8 cellular contexts compared by ENCODE assay signal in the genomic region with DNA sequence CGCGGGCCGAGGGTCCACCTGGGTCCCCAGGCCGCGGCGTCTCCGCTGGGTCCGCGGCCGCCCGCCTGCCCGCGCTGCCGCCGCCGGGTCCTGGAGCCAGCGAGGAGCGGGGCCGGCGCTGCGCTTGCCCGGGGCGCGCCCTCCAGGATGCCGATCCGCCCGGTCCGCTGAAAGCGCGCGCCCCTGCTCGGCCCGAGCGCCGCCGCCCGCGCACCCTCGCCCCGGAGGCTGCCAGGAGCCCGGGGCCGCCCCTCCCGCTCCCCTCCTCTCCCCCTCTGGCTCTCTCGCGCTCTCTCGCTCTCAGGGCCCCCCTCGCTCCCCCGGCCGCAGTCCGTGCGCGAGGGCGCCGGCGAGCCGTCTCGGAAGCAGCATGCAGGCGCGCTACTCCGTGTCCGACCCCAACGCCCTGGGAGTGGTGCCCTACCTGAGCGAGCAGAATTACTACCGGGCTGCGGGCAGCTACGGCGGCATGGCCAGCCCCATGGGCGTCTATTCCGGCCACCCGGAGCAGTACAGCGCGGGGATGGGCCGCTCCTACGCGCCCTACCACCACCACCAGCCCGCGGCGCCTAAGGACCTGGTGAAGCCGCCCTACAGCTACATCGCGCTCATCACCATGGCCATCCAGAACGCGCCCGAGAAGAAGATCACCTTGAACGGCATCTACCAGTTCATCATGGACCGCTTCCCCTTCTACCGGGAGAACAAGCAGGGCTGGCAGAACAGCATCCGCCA. TPM values are rescaled to one million over a fixed set of nuclear protein-coding genes. Genes with fewer than 3 reads are reported as not detected.
DNase-seq lines count a peak whose midpoint lies in the region; ATAC-seq and TF ChIP-seq lines count a peak whose summit lies in the region.

No MANE protein-coding gene starts in this region.

- peak overlapping the region; percentile 81 for H3K4me3 ChIP-seq in adipocyte (ENCODE audit: low read length)
- H3K4me3 ChIP-seq in right atrium auricular region = peak overlapping the region; percentile 53 to 59
- H3K4me3 ChIP-seq in skeletal muscle tissue (ENCODE audit: low read length in 3 of 3) = peak overlapping the region in 2 of 3 donors; percentile 43 to 45

- H3K9me3 ChIP-seq in adipocyte (ENCODE audit: control insufficient read depth, low read length) (no peaks in the 10 kb centered on the region), right atrium auricular region (no peaks in the 10 kb centered on the region), skeletal muscle tissue (ENCODE audit: control insufficient read depth in 3 of 3, low read length in 3 of 3) (no peaks in the 10 kb centered on the region)

- H3K9ac ChIP-seq in adipocyte (ENCODE audit: low read length) (peak overlapping the region; percentile 87), skeletal muscle tissue (ENCODE audit: low read depth in 1 of 3, low read length in 3 of 3) (peak overlapping the region in 1 of 3 donors; percentile 25)

- no peak for TF ChIP-seq CTCF in right atrium auricular region (IDR thresholded peaks at IDR 0.05)

- H3K4me1 ChIP-seq in adipocyte (ENCODE audit: control insufficient read depth, insufficient read depth, low read length) (peaks cover 21% of the 10 kb centered on the region), right atrium auricular region (peaks cover 0 to 6% of the 10 kb centered on the region in 2 donors), skeletal muscle tissue (ENCODE audit: control insufficient read depth in 3 of 3, insufficient read depth in 3 of 3, low read length in 3 of 3) (peaks cover 8 to 10% (median 9%) of the 10 kb centered on the region in 3 donors)

- H3K36me3 ChIP-seq in adipocyte (ENCODE audit: control insufficient read depth, insufficient read depth, low read length, severe bottlenecking) (no peaks in the 10 kb centered on the region), right atrium auricular region (no peaks in the 10 kb centered on the region), skeletal muscle tissue (ENCODE audit: control insufficient read depth in 3 of 3, insufficient read depth in 3 of 3, low read length in 3 of 3) (no peaks in the 10 kb centered on the region)

- H3K27ac ChIP-seq in right atrium auricular region (peak overlapping the region; percentile 86 to 90), skeletal muscle tissue (ENCODE audit: low read depth, low read length) (peak overlapping the region; percentile 30)

- ATAC-seq in GM18873 (IDR thresholded peaks at IDR 0.05; ENCODE audit: low FRiP score, unreplicated experiment) (no peak), GM21423 (IDR thresholded peaks at IDR 0.05; ENCODE audit: unreplicated experiment) (no peak)

- peak; percentile 45 for DNase-seq in HCEC 1CT
- peak; percentile 86 for DNase-seq in adipocyte (ENCODE audit: low read depth)
- no peak for DNase-seq in right atrium auricular region (ENCODE audit: low spot score)
- DNase-seq in epidermal melanocyte (ENCODE audit: insufficient read length, low spot score) = no peak
- DNase-seq in midbrain (lab: John Stamatoyannopoulos, UW) = no peak

- H3K27me3 ChIP-seq in adipocyte (replicated peaks; ENCODE audit: control insufficient read depth, insufficient read depth, low read length) = peaks cover 3% of the 10 kb centered on the region
- peaks cover 0 to 16% of the 10 kb centered on the region in 2 donors for H3K27me3 ChIP-seq in right atrium auricular region
- peaks cover 67 to 88% (median 73%) of the 10 kb centered on the region in 3 donors for H3K27me3 ChIP-seq in skeletal muscle tissue (ENCODE audit: control insufficient read depth in 3 of 3, insufficient read depth in 3 of 3, low read length in 3 of 3)

RNA-seq across cellular contexts. Expression of a gene that starts 0.5 kb away (rescaled TPM):
- total RNA-seq in right atrium auricular region (1 to 10 TPM; 2.6 to 2.9 TPM), skeletal muscle tissue (under 0.01 TPM)

RNA-seq across cellular contexts. Expression of a gene that starts 11.2 kb away (rescaled TPM):
- 1 to 10 TPM in 1 of 2 donors, under 1 TPM in 1; 0.85 to 1.3 TPM for total RNA-seq in right atrium auricular region
- total RNA-seq in skeletal muscle tissue = under 0.01 TPM

RNA-seq across cellular contexts. Expression of a gene that starts 12.1 kb away (rescaled TPM):
- total RNA-seq in right atrium auricular region (1 to 10 TPM; 7.8 to 8.3 TPM), skeletal muscle tissue (12.5 TPM)

RNA-seq across cellular contexts. Expression of a gene that starts 56.8 kb away (rescaled TPM):
- total RNA-seq in right atrium auricular region (under 1 TPM in 1 of 2 donors, not detected in 1; 0.44 TPM), skeletal muscle tissue (not detected)

Comparison
In these comparisons a context has a peak if more than half of its experiments do, and no peak if none do; other contexts are left out.
1. DNase-seq: peak in HCEC 1CT (single experiment) and adipocyte (single experiment); none in right atrium auricular region (single experiment), epidermal melanocyte (single experiment) and midbrain (single experiment).
2. Peak in every context shown above with its lines, with median percentiles within 50 percentile points of each other: H3K4me3 ChIP-seq.